Comparison of ENCODE assay signal across 12 cellular contexts in genomic region chr2:217108575-217109027, GRCh38.
"Had no signal": no experiment of that assay in that cellular context is flagged by ENCODE, and none has a peak within 500 bp of the region (broad histone marks: within the 10 kb centered on the region; RNA-seq: fewer than 3 reads in every experiment).

No MANE protein-coding gene starts in this region.

- H3K4me3 ChIP-seq: cardiac muscle cell, gastrocnemius medialis, heart right ventricle, pancreas, skin epidermis, stomach, thoracic aorta had no signal

- H3K27ac Mint-ChIP-seq: activated naive CD4-positive, alpha-beta T cell treated with anti-CD3 and anti-CD28 coated beads for 36 hours had no signal

- H3K27me3 ChIP-seq: cardiac muscle cell, gastrocnemius medialis, heart right ventricle, pancreas, stomach had no signal

- H3K27ac ChIP-seq: cardiac muscle cell, heart right ventricle, pancreas, skin epidermis, stomach, thoracic aorta had no signal

- ATAC-seq: gastrocnemius medialis, heart right ventricle, left lobe of liver, pancreas had no signal

- H3K36me3 ChIP-seq: cardiac muscle cell, gastrocnemius medialis, heart right ventricle, pancreas, stomach, thoracic aorta had no signal

- H3K4me1 ChIP-seq: pancreas, stomach had no signal

- H3K4me3 Mint-ChIP-seq: activated naive CD4-positive, alpha-beta T cell treated with anti-CD3 and anti-CD28 coated beads for 36 hours had no signal

- DNase-seq: activated CD4-positive, alpha-beta T cell treated with anti-CD3 and anti-CD28 coated beads for 4 hours; activated CD8-positive, alpha-beta memory T cell treated with anti-CD3 and anti-CD28 coated beads for 24 hours; activated naive CD4-positive, alpha-beta T cell treated with anti-CD3 and anti-CD28 coated beads for 36 hours; effector CD4-positive, alpha-beta T cell; gastrocnemius medialis; heart right ventricle; pancreas; stomach had no signal
